ENCODE assay signal across 27 cellular contexts in the genomic region with DNA sequence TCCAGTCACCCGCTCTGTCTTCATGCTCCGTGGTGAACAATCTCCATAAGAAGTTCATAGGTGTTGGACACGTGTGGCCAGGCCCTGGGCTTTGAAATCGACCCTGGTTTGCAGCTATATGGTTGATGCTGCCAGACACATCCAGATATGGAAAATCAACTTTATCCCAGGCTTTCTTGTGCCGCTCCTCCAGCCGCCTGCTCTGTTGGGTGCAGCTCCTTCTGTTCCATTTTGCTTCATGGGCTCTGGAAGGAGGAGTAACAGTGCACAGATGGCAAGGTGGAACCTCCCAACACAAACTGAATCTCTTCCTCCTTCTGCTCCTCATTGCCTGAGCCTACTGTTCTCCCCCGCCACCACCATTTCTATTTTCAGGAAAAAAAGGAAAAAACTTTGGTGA. TPM values are rescaled to one million over a fixed set of nuclear protein-coding genes. Genes with fewer than 3 reads are reported as not detected.
A peak's percentile ranks its signal among the peaks of the same experiment; 100 is the strongest.
DNase-seq lines count a peak whose midpoint lies in the region; ATAC-seq and TF ChIP-seq lines count a peak whose summit lies in the region.
"Had no signal": no experiment of that assay in that cellular context is flagged by ENCODE, and none has a peak within 500 bp of the region (broad histone marks: within the 10 kb centered on the region; RNA-seq: fewer than 3 reads in every experiment).

No MANE protein-coding gene starts in this region.

- no peaks in the 10 kb centered on the region for H4K20me1 ChIP-seq in PC-9 (ENCODE audit: insufficient read depth)

- no peaks in the 10 kb centered on the region for H3K9me3 ChIP-seq in PC-9 (ENCODE audit: insufficient read depth, low read depth)
- H3K9me3 ChIP-seq in colonic mucosa = no peaks in the 10 kb centered on the region
- H3K9me3 ChIP-seq: ovary, right atrium auricular region, uterus had no signal

- H3K27ac Mint-ChIP-seq in osteocyte (ENCODE audit: unreplicated experiment) = peak overlapping the region; percentile 93
- H3K27ac Mint-ChIP-seq: activated naive CD8-positive, alpha-beta T cell treated with anti-CD3 and anti-CD28 coated beads, Interleukin-2, amount 50 U/mL, for 24 hours; endodermal cell had no signal

- BruUV-seq in PC-9 (replicated peaks; lab: Mats Ljungman, UMichigan) = no TSS peak

- H3K27ac ChIP-seq in PC-9 (peak overlapping the region; percentile 89), colonic mucosa (peak overlapping the region; percentile 83)
- H3K27ac ChIP-seq: ovary, uterus had no signal

- H3K27me3 ChIP-seq in PC-9 (ENCODE audit: insufficient read depth, low read depth) = no peaks in the 10 kb centered on the region
- no peaks in the 10 kb centered on the region for H3K27me3 ChIP-seq in colonic mucosa
- H3K27me3 ChIP-seq: ovary, right atrium auricular region, uterus had no signal

- H2AFZ ChIP-seq in PC-9 = no peak overlapping the region

- H3K36me3 Mint-ChIP-seq in osteocyte (ENCODE audit: unreplicated experiment) = peaks cover 2% of the 10 kb centered on the region
- H3K36me3 Mint-ChIP-seq: brain, CD14-positive monocyte had no signal

- ATAC-seq in HG02588 (IDR thresholded peaks at IDR 0.05; ENCODE audit: unreplicated experiment) = no peak
- ATAC-seq: activated naive CD8-positive, alpha-beta T cell treated with anti-CD3 and anti-CD28 coated beads, Interleukin-2, amount 50 U/mL, for 24 hours; left colon; naive thymus-derived CD4-positive, alpha-beta T cell had no signal

- peaks cover 42% of the 10 kb centered on the region for H3K4me1 ChIP-seq in PC-9 (replicated peaks; ENCODE audit: insufficient read depth)
- no peaks in the 10 kb centered on the region for H3K4me1 ChIP-seq in colonic mucosa
- H3K4me1 ChIP-seq: uterus had no signal

- no peaks in the 10 kb centered on the region for H3K9me2 ChIP-seq in PC-9 (ENCODE audit: insufficient read depth)

- CTCF ChIA-PET in PC-9 (lab: Charles Lee) = no interaction called here

- H3K4me3 ChIP-seq in PC-9 (no peak overlapping the region), colonic mucosa (no peak overlapping the region)
- H3K4me3 ChIP-seq: ovary, right atrium auricular region, uterus had no signal

- H3K4me3 Mint-ChIP-seq in osteocyte (ENCODE audit: unreplicated experiment) = peak overlapping the region; percentile 39
- H3K4me3 Mint-ChIP-seq: activated naive CD8-positive, alpha-beta T cell treated with anti-CD3 and anti-CD28 coated beads, Interleukin-2, amount 50 U/mL, for 24 hours; brain; CD14-positive monocyte; endodermal cell; naive thymus-derived CD4-positive, alpha-beta T cell had no signal

- no peaks in the 10 kb centered on the region for H3K79me2 ChIP-seq in PC-9 (ENCODE audit: low read depth)

- TF ChIP-seq CTCF in PC-9 (conservative IDR thresholded peaks at IDR 0.05) (no peak), colonic mucosa (IDR thresholded peaks at IDR 0.05) (no peak), osteocyte (IDR thresholded peaks at IDR 0.05) (no peak)

- H3K4me2 ChIP-seq in PC-9 = no peak overlapping the region; the same call in 1 of the 2 replicates

- no peak overlapping the region for H3K9ac ChIP-seq in colonic mucosa (ENCODE audit: low read depth in 2 of 2, low read length in 2 of 2)

- H3K9me3 Mint-ChIP-seq in osteocyte (ENCODE audit: unreplicated experiment) = peaks cover 8% of the 10 kb centered on the region
- H3K9me3 Mint-ChIP-seq: endodermal cell had no signal

- DNase-seq in DMS 273 (lab: John Stamatoyannopoulos, UW; ENCODE audit: unreplicated experiment) (peak; percentile 58), PC-9 (no peak), colonic mucosa (no peak), osteocyte (ENCODE audit: extremely low spot score, unreplicated experiment) (no peak), superior temporal gyrus (ENCODE audit: extremely low spot score) (no peak), GM19240 (ENCODE audit: insufficient read length, low spot score) (no peak)
- DNase-seq in activated CD8-positive, alpha-beta memory T cell treated with anti-CD3 and anti-CD28 coated beads for 24 hours = no peak
- DNase-seq: activated naive CD8-positive, alpha-beta T cell treated with anti-CD3 and anti-CD28 coated beads, Interleukin-2, amount 50 U/mL, for 24 hours; cortex of kidney; DMS153; endodermal cell; Kasumi-1; left colon; mesendoderm; naive thymus-derived CD4-positive, alpha-beta T cell; NCI-H1048; NCI-H187 treated with DMSO at 0.1 percent for 48 hours; NCI-H748 treated with DMSO at 0.1 percent for 48 hours; ovary; Right ventricle myocardium superior; stimulated activated CD4-positive, alpha-beta T cell treated with anti-CD3 and anti-CD28 coated beads, Interleukin-15, amount 100 ng/mL, for 24 hours; uterus had no signal

- intact Hi-C loops in PC-9 (cut with micrococcal nuclease; ENCODE audit: unreplicated experiment) (loop anchor here (5.0 to 10.0 kb wide), 5 partner anchors 109 to 419 kb away; a partner anchor contains a TSS), colonic mucosa (cut with DNase I) (no loop called here)

- peaks cover 34% of the 10 kb centered on the region for H3F3A ChIP-seq in PC-9 (ENCODE audit: insufficient read depth, low read depth)

- peaks cover 57% of the 10 kb centered on the region for H3K4me1 Mint-ChIP-seq in osteocyte (ENCODE audit: unreplicated experiment)
- H3K4me1 Mint-ChIP-seq: brain had no signal

- H3K27me3 Mint-ChIP-seq in osteocyte (ENCODE audit: unreplicated experiment) = no peaks in the 10 kb centered on the region

- H3K36me3 ChIP-seq in PC-9 (ENCODE audit: low read depth) (no peaks in the 10 kb centered on the region), colonic mucosa (no peaks in the 10 kb centered on the region)
- H3K36me3 ChIP-seq: ovary, right atrium auricular region, uterus had no signal

- POLR2A ChIA-PET in PC-9 (lab: Charles Lee; ENCODE audit: unreplicated experiment) = no interaction called here

RNA-seq across cellular contexts. Expression of a gene that starts 44.7 kb away (rescaled TPM):
- total RNA-seq in PC-9 (2021) (5.6 and 6.8 TPM in 2 replicates), colonic mucosa (1 to 10 TPM; 2.3 to 4.5 TPM), osteocyte (4.4 and 5.0 TPM in 2 replicates)

RNA-seq across cellular contexts. Expression of a gene that starts 45.2 kb away (rescaled TPM):
- 0.50 and 1.0 TPM in 2 replicates for total RNA-seq in PC-9 (2021)
- under 1 TPM; 0.20 to 0.48 TPM for total RNA-seq in colonic mucosa
- total RNA-seq in osteocyte = 0.62 and 1.6 TPM in 2 replicates
- total RNA-seq: endodermal cell, glomerular endothelial cell, right atrium auricular region, Right ventricle myocardium superior had no signal
